21 cellular contexts compared by ENCODE assay signal in genomic region chr12:78494911-78495310, GRCh38.
DNase-seq lines count a peak whose midpoint lies in the region; ATAC-seq and TF ChIP-seq lines count a peak whose summit lies in the region.
"Had no signal": no experiment of that assay in that cellular context is flagged by ENCODE, and none has a peak within 500 bp of the region (broad histone marks: within the 10 kb centered on the region; RNA-seq: fewer than 3 reads in every experiment).

No MANE protein-coding gene starts in this region.

- H3K27me3 ChIP-seq in ACC112 (ENCODE audit: insufficient read depth, low read length) = no peaks in the 10 kb centered on the region
- H3K27me3 ChIP-seq in Peyer's patch = no peaks in the 10 kb centered on the region

- no peaks in the 10 kb centered on the region for H3K9me3 ChIP-seq in Peyer's patch
- H3K9me3 ChIP-seq: psoas muscle had no signal

- no peak for ATAC-seq in GM19351 (IDR thresholded peaks at IDR 0.05; ENCODE audit: unreplicated experiment)
- ATAC-seq in GM21515 (IDR thresholded peaks at IDR 0.05; ENCODE audit: unreplicated experiment) = no peak
- no peak for ATAC-seq in esophagus mucosa
- ATAC-seq: left lobe of liver, psoas muscle had no signal

- no peak for TF ChIP-seq POLR2A in Peyer's patch (IDR thresholded peaks at IDR 0.05)

- H3K4me1 ChIP-seq in ACC112 (ENCODE audit: control insufficient read depth, insufficient read depth, low read length, unreplicated experiment) (peaks cover 6% of the 10 kb centered on the region), Peyer's patch (no peaks in the 10 kb centered on the region)
- H3K4me1 ChIP-seq: psoas muscle had no signal

- H3K79me2 ChIP-seq in ACC112 (ENCODE audit: control insufficient read depth, insufficient read depth, low read length, unreplicated experiment) = no peaks in the 10 kb centered on the region

- H3K36me3 ChIP-seq in ACC112 (ENCODE audit: insufficient read depth, low read length) (no peaks in the 10 kb centered on the region), Peyer's patch (no peaks in the 10 kb centered on the region)

- peak overlapping the region; percentile 33; the same call in 1 of the 2 replicates for H3K4me3 ChIP-seq in ACC112 (ENCODE audit: low read depth, low read length)
- H3K4me3 ChIP-seq in cardiac fibroblast (replicated peaks in 1 of 2; ENCODE audit: low read depth in 2 of 2, low read length in 2 of 2) = no peak overlapping the region
- H3K4me3 ChIP-seq in foreskin fibroblast (ENCODE audit: low read depth in 1 of 2, low read length in 2 of 2) = no peak overlapping the region
- H3K4me3 ChIP-seq in Peyer's patch = no peak overlapping the region
- H3K4me3 ChIP-seq: psoas muscle had no signal

- H3K27ac ChIP-seq in ACC112 (ENCODE audit: low read depth, low read length) = no peak overlapping the region
- no peak overlapping the region for H3K27ac ChIP-seq in Peyer's patch
- H3K27ac ChIP-seq: psoas muscle, VCaP had no signal

- no peak for TF ChIP-seq CTCF in cardiac fibroblast (IDR thresholded peaks at IDR 0.05; ENCODE audit: low read depth, low read length)
- TF ChIP-seq CTCF in foreskin fibroblast (IDR thresholded peaks at IDR 0.05; ENCODE audit: low read depth, low read length) = no peak
- no peak for TF ChIP-seq CTCF in Peyer's patch (IDR thresholded peaks at IDR 0.05)

- DNase-seq in HCEC 1CT (peak; percentile 38), cardiac fibroblast (ENCODE audit: low read depth in 2 of 2) (peak; percentile 1 to 47), foreskin fibroblast (peak; percentile 21 to 41), Peyer's patch (no peak)
- DNase-seq: activated CD4-positive, alpha-beta memory T cell treated with anti-CD3 and anti-CD28 coated beads for 36 hours; activated naive CD4-positive, alpha-beta T cell; anterior cingulate cortex; CD4-positive, alpha-beta memory T cell; DMS53; endodermal cell; Karpas-422; NCI-H1105 treated with DMSO at 0.1 percent for 48 hours; NCI-H526 treated with DMSO at 0.1 percent for 48 hours; psoas muscle; SHP77 had no signal

- peak overlapping the region; percentile 75 for H2AFZ ChIP-seq in ACC112 (ENCODE audit: low read length, unreplicated experiment)

Comparison
In these comparisons a context has a peak if more than half of its experiments do, and no peak if none do; other contexts are left out.
1. DNase-seq: peak in HCEC 1CT (single experiment), cardiac fibroblast (2 of 2) and foreskin fibroblast (2 of 2); none in Peyer's patch (0 of 3).